22 cellular contexts compared by ENCODE assay signal in the genomic region with DNA sequence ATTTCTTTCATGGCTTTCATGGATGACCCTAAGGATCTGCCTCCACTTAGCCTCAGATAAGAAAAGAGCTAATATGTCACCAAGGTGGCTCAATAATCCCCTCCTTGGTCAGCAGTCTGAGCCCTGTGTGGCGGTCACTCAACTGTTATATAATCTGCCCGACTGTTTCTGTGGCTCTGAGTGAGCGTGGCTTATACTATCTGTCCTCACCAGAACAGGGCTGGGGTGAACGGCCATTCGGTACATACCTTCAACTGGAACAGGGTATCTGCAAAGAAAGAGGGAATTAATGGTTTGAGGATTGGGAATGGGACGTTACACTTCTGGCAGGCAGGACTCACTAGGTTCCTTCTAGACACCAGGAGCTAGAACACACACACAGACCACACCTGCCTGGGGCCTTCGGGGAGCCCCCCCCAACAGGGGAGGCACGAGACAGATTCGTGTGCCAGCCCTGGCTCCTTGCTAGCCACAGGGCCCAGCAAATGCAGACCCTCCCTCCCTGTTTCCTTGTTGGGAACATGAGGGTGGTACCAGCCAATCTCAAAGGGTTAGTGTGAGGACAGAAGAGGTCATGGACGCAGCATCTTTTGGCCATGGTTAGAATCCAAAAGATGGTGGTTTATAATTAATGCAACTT. TPM values are rescaled to one million over a fixed set of nuclear protein-coding genes. Genes with fewer than 3 reads are reported as not detected.
A peak's percentile ranks its signal among the peaks of the same experiment; 100 is the strongest.
DNase-seq lines count a peak whose midpoint lies in the region; ATAC-seq and TF ChIP-seq lines count a peak whose summit lies in the region.
"Had no signal": no experiment of that assay in that cellular context is flagged by ENCODE, and none has a peak within 500 bp of the region (broad histone marks: within the 10 kb centered on the region; RNA-seq: fewer than 3 reads in every experiment).

No MANE protein-coding gene starts in this region.

- H3K27me3 Mint-ChIP-seq in activated naive CD8-positive, alpha-beta T cell, result no peaks in the 10 kb centered on the region
- no peaks in the 10 kb centered on the region for H3K27me3 Mint-ChIP-seq in activated naive CD8-positive, alpha-beta T cell treated with anti-CD3 and anti-CD28 coated beads, Interleukin-2, amount 50 U/mL, for 24 hours
- H3K27me3 Mint-ChIP-seq in dendritic cell treated with granulocyte-macrophage colony-stimulating factor and Interleukin-4, amounts not matched to agents 40 ng/mL and 50 ng/mL, for 4 days, result peaks cover 2% of the 10 kb centered on the region

- H3K36me3 ChIP-seq in Panc1 (ENCODE audit: control insufficient read depth, insufficient read depth, low read length), result peaks cover 18% of the 10 kb centered on the region; the same call in 1 of the 2 replicates
- H3K36me3 ChIP-seq: pancreas, uterus had no signal

- H3K4me3 ChIP-seq in Panc1 (ENCODE audit: low read depth in 2 of 2, low read length in 2 of 2), result no peak overlapping the region
- H3K4me3 ChIP-seq: coronary artery, gastrocnemius medialis, pancreas, right atrium auricular region, uterus had no signal

- ATAC-seq in activated naive CD8-positive, alpha-beta T cell treated with anti-CD3 and anti-CD28 coated beads, Interleukin-2, amount 50 U/mL, for 24 hours, result no peak
- ATAC-seq in Panc1 (no peak), GM21360 (IDR thresholded peaks at IDR 0.05; ENCODE audit: unreplicated experiment) (no peak)
- no peak for ATAC-seq in stimulated activated effector memory CD8-positive, alpha-beta T cell treated with anti-CD3 and anti-CD28 coated beads, Interleukin-12 subunit alpha, Interleukin-12 subunit beta, amount 100 ng/mL, for 72 hours
- ATAC-seq: gastrocnemius medialis, pancreas had no signal

- CTCF ChIA-PET in Panc1 (lab: Charles Lee), result no interaction called here

- POLR2A ChIA-PET in Panc1 (lab: Charles Lee), result interaction anchor here (0.6 to 0.7 kb wide), 2 partner anchors 63 to 177 kb away, joined by 3 to 19 read pairs; no protein-coding TSS in a partner anchor

- H3K27ac Mint-ChIP-seq in activated naive CD8-positive, alpha-beta T cell, result no peak overlapping the region
- H3K27ac Mint-ChIP-seq in activated naive CD8-positive, alpha-beta T cell treated with anti-CD3 and anti-CD28 coated beads, Interleukin-2, amount 50 U/mL, for 24 hours, result no peak overlapping the region
- peak overlapping the region; percentile 5 for H3K27ac Mint-ChIP-seq in dendritic cell treated with granulocyte-macrophage colony-stimulating factor and Interleukin-4, amounts not matched to agents 40 ng/mL and 50 ng/mL, for 4 days
- H3K27ac Mint-ChIP-seq in stimulated activated effector memory CD8-positive, alpha-beta T cell treated with anti-CD3 and anti-CD28 coated beads, Interleukin-12 subunit alpha, Interleukin-12 subunit beta, amount 100 ng/mL, for 72 hours, result peak overlapping the region; percentile 94

- in situ Hi-C loops in Panc1 (cut with HindIII; ENCODE audit: low pct_unique_long_range_greater_than_20kb, low sequenced_read_pairs) (no loop called here), KBM-7 (cut with MboI; ENCODE audit: low pct_unique_long_range_greater_than_20kb, low sequenced_read_pairs) (no loop called here)

- H3K4me1 Mint-ChIP-seq in activated naive CD8-positive, alpha-beta T cell (ENCODE audit: low read depth), result peaks cover 25% of the 10 kb centered on the region
- H3K4me1 Mint-ChIP-seq in activated naive CD8-positive, alpha-beta T cell treated with anti-CD3 and anti-CD28 coated beads, Interleukin-2, amount 50 U/mL, for 24 hours, result peaks cover 28% of the 10 kb centered on the region
- peaks cover 27% of the 10 kb centered on the region for H3K4me1 Mint-ChIP-seq in dendritic cell treated with granulocyte-macrophage colony-stimulating factor and Interleukin-4, amounts not matched to agents 40 ng/mL and 50 ng/mL, for 4 days (ENCODE audit: low read depth)
- peaks cover 24% of the 10 kb centered on the region for H3K4me1 Mint-ChIP-seq in stimulated activated effector memory CD8-positive, alpha-beta T cell treated with anti-CD3 and anti-CD28 coated beads, Interleukin-12 subunit alpha, Interleukin-12 subunit beta, amount 100 ng/mL, for 72 hours

- no peak for TF ChIP-seq CTCF in Panc1 (IDR thresholded peaks at IDR 0.05)

- H3K27me3 ChIP-seq in Panc1 (ENCODE audit: control insufficient read depth, insufficient read depth, low read length), result no peaks in the 10 kb centered on the region
- H3K27me3 ChIP-seq: gastrocnemius medialis, pancreas, right atrium auricular region, uterus had no signal

- no peak overlapping the region for H3K27ac ChIP-seq in Panc1 (ENCODE audit: low read length)
- H3K27ac ChIP-seq: coronary artery, gastrocnemius medialis, pancreas, right atrium auricular region, uterus had no signal

- intact Hi-C loops in Panc1 (cut with micrococcal nuclease; ENCODE audit: unreplicated experiment), result no loop called here
- intact Hi-C loops in dendritic cell treated with granulocyte-macrophage colony-stimulating factor and Interleukin-4, amounts not matched to agents 40 ng/mL and 50 ng/mL, for 4 days (cut with micrococcal nuclease), result no loop called here

- no peak for DNase-seq in activated naive CD8-positive, alpha-beta T cell treated with anti-CD3 and anti-CD28 coated beads, Interleukin-2, amount 50 U/mL, for 24 hours
- no peak for DNase-seq in Panc1 (ENCODE audit: low read depth, low spot score)
- DNase-seq in stimulated activated effector memory CD8-positive, alpha-beta T cell treated with anti-CD3 and anti-CD28 coated beads, Interleukin-12 subunit alpha, Interleukin-12 subunit beta, amount 100 ng/mL, for 72 hours (ENCODE audit: low spot score in 2 of 2), result no peak
- no peak for DNase-seq in KBM-7
- DNase-seq: activated CD4-positive, alpha-beta T cell treated with anti-CD3 and anti-CD28 coated beads for 1 hour; activated effector memory CD4-positive, alpha-beta T cell treated with Interleukin-2 at 50 U/mL for 16 hours; C1 segment of cervical spinal cord; EL; gastrocnemius medialis; hippocampal formation; immature natural killer cell; mesendoderm; NCI-H1417; NCI-H2081; uterus had no signal

- no peaks in the 10 kb centered on the region for H3K4me1 ChIP-seq in Panc1 (ENCODE audit: control insufficient read depth, insufficient read depth, low read length)

- no peaks in the 10 kb centered on the region for H3K9me3 Mint-ChIP-seq in activated naive CD8-positive, alpha-beta T cell (ENCODE audit: low read depth)
- H3K9me3 Mint-ChIP-seq in activated naive CD8-positive, alpha-beta T cell treated with anti-CD3 and anti-CD28 coated beads, Interleukin-2, amount 50 U/mL, for 24 hours, result no peaks in the 10 kb centered on the region
- no peaks in the 10 kb centered on the region for H3K9me3 Mint-ChIP-seq in dendritic cell treated with granulocyte-macrophage colony-stimulating factor and Interleukin-4, amounts not matched to agents 40 ng/mL and 50 ng/mL, for 4 days
- no peaks in the 10 kb centered on the region for H3K9me3 Mint-ChIP-seq in stimulated activated effector memory CD8-positive, alpha-beta T cell treated with anti-CD3 and anti-CD28 coated beads, Interleukin-12 subunit alpha, Interleukin-12 subunit beta, amount 100 ng/mL, for 72 hours
- H3K9me3 Mint-ChIP-seq: immature natural killer cell had no signal

- no peaks in the 10 kb centered on the region for H3K36me3 Mint-ChIP-seq in activated naive CD8-positive, alpha-beta T cell
- H3K36me3 Mint-ChIP-seq in activated naive CD8-positive, alpha-beta T cell treated with anti-CD3 and anti-CD28 coated beads, Interleukin-2, amount 50 U/mL, for 24 hours (ENCODE audit: low read depth), result peaks cover 11% of the 10 kb centered on the region
- peaks cover 74% of the 10 kb centered on the region for H3K36me3 Mint-ChIP-seq in dendritic cell treated with granulocyte-macrophage colony-stimulating factor and Interleukin-4, amounts not matched to agents 40 ng/mL and 50 ng/mL, for 4 days (ENCODE audit: low read depth)
- H3K36me3 Mint-ChIP-seq in stimulated activated effector memory CD8-positive, alpha-beta T cell treated with anti-CD3 and anti-CD28 coated beads, Interleukin-12 subunit alpha, Interleukin-12 subunit beta, amount 100 ng/mL, for 72 hours, result peaks cover 66% of the 10 kb centered on the region

- H3K9me3 ChIP-seq in Panc1 (ENCODE audit: control insufficient read depth, insufficient read depth, low read depth, low read length), result no peaks in the 10 kb centered on the region
- H3K9me3 ChIP-seq: gastrocnemius medialis, pancreas, right atrium auricular region, uterus had no signal

- H3K4me3 Mint-ChIP-seq in activated naive CD8-positive, alpha-beta T cell, result peak overlapping the region; percentile 35
- no peak overlapping the region for H3K4me3 Mint-ChIP-seq in activated naive CD8-positive, alpha-beta T cell treated with anti-CD3 and anti-CD28 coated beads, Interleukin-2, amount 50 U/mL, for 24 hours
- no peak overlapping the region for H3K4me3 Mint-ChIP-seq in dendritic cell treated with granulocyte-macrophage colony-stimulating factor and Interleukin-4, amounts not matched to agents 40 ng/mL and 50 ng/mL, for 4 days
- no peak overlapping the region for H3K4me3 Mint-ChIP-seq in stimulated activated effector memory CD8-positive, alpha-beta T cell treated with anti-CD3 and anti-CD28 coated beads, Interleukin-12 subunit alpha, Interleukin-12 subunit beta, amount 100 ng/mL, for 72 hours

- TSS peak; percentile 42 for BruUV-seq in Panc1 (replicated peaks; lab: Mats Ljungman, UMichigan)

RNA-seq across cellular contexts. Expression of gene CHMP1A, which starts 3.7 kb away (rescaled TPM):
- total RNA-seq in Panc1 (2021; ENCODE audit: unreplicated experiment), result 98.0 TPM
- 121 TPM for polyA plus RNA-seq in Panc1 (2012; ENCODE audit: insufficient read length)

RNA-seq across cellular contexts. Expression of gene SPATA33, which starts 3.9 kb away (rescaled TPM):
- total RNA-seq in Panc1 (2021; ENCODE audit: unreplicated experiment), result 18.3 TPM
- polyA plus RNA-seq in Panc1 (2012; ENCODE audit: insufficient read length), result 12.4 TPM

RNA-seq across cellular contexts. Expression of gene CDK10, which starts 32.7 kb away (rescaled TPM):
- 52.6 TPM for total RNA-seq in Panc1 (2021; ENCODE audit: unreplicated experiment)
- 54.0 TPM for polyA plus RNA-seq in Panc1 (2012; ENCODE audit: insufficient read length)

RNA-seq across cellular contexts. Expression of gene DPEP1, which starts 40.3 kb away (rescaled TPM):
- total RNA-seq in Panc1 (2021; ENCODE audit: unreplicated experiment), result 0.18 TPM
- 0.78 TPM for polyA plus RNA-seq in Panc1 (2012; ENCODE audit: insufficient read length)
- total RNA-seq: gastrocnemius medialis had no signal
- polyA plus RNA-seq: AG04450, immature natural killer cell had no signal

RNA-seq across cellular contexts. Expression of gene SPATA2L, which starts 47.7 kb away (rescaled TPM):
- total RNA-seq in Panc1 (2021; ENCODE audit: unreplicated experiment), result 12.7 TPM
- polyA plus RNA-seq in Panc1 (2012; ENCODE audit: insufficient read length), result 16.0 TPM

Comparison
In these comparisons a context has a peak if more than half of its experiments do, and no peak if none do; other contexts are left out.
1. H3K27ac Mint-ChIP-seq: peak in dendritic cell treated with granulocyte-macrophage colony-stimulating factor and Interleukin-4, amounts not matched to agents 40 ng/mL and 50 ng/mL, for 4 days (single experiment) and stimulated activated effector memory CD8-positive, alpha-beta T cell treated with anti-CD3 and anti-CD28 coated beads, Interleukin-12 subunit alpha, Interleukin-12 subunit beta, amount 100 ng/mL, for 72 hours (single experiment); none in activated naive CD8-positive, alpha-beta T cell (single experiment) and activated naive CD8-positive, alpha-beta T cell treated with anti-CD3 and anti-CD28 coated beads, Interleukin-2, amount 50 U/mL, for 24 hours (single experiment).